Comparison of ENCODE assay signal across 1 cellular context in genomic region chr2:64403426-64403825, GRCh38.
TF ChIP-seq lines count a peak whose summit lies in the region.

No MANE protein-coding gene starts in this region.

TF ChIP-seq in K562, 482 proteins besides CTCF, POLR2A, EP300 and RAD21 (continued from another document):
- TF ChIP-seq PHB2 (IDR thresholded peaks at IDR 0.05; ENCODE audit: low read depth), result no peak
- TF ChIP-seq RHOXF2B (CRISPR knock-in tag; conservative IDR thresholded peaks at IDR 0.05), result no peak
- TF ChIP-seq PHF20 (IDR thresholded peaks at IDR 0.05; ENCODE audit: partially characterized antibody), result no peak
- no peak for TF ChIP-seq POLR2AphosphoS5 (IDR thresholded peaks at IDR 0.05; ENCODE audit: control insufficient read depth, insufficient read depth, low read depth, low read length)
- TF ChIP-seq ATF6 (CRISPR knock-in tag; IDR thresholded peaks at IDR 0.05), result no peak
- no peak for TF ChIP-seq MTF1 (CRISPR knock-in tag; IDR thresholded peaks at IDR 0.05; ENCODE audit: borderline replicate concordance)
